In genomic region chr11:99841885-99842284, GRCh38 we compare ENCODE assay signal across 20 cellular contexts.
"Had no signal": no experiment of that assay in that cellular context is flagged by ENCODE, and none has a peak within 500 bp of the region (broad histone marks: within the 10 kb centered on the region; RNA-seq: fewer than 3 reads in every experiment).

No MANE protein-coding gene starts in this region.

- H3K27me3 Mint-ChIP-seq: IgD-negative memory B cell had no signal

- H3K36me3 Mint-ChIP-seq: IgD-negative memory B cell had no signal

- H3K27me3 ChIP-seq: SJSA1 had no signal

- H3K9me3 ChIP-seq: SJSA1 had no signal

- H3K4me3 ChIP-seq: SJSA1, SK-N-MC had no signal

- DNase-seq: KBM-7, MV-4-11, NCI-H1048, NCI-H1105, NCI-H1417, NCI-H1436 treated with DMSO at 0.1 percent for 48 hours, NCI-H1694, NCI-H187 treated with DMSO at 0.1 percent for 48 hours, NCI-H2029 treated with DMSO at 0.1 percent for 48 hours, NCI-H2171 treated with DMSO at 0.1 percent for 48 hours, NCI-H2227 treated with DMSO at 0.1 percent for 48 hours, NCI-H524, NCI-H526 treated with DMSO at 0.1 percent for 48 hours, Right ventricle myocardium superior, RPMI8226, SIG-M5 had no signal

- H3K4me3 Mint-ChIP-seq: IgD-negative memory B cell had no signal

- H3K4me1 ChIP-seq: SJSA1 had no signal

- H3K36me3 ChIP-seq: SJSA1 had no signal

- H3K27ac Mint-ChIP-seq: IgD-negative memory B cell had no signal

- H3K4me1 Mint-ChIP-seq: IgD-negative memory B cell had no signal

- H3K27ac ChIP-seq: HL-60, SJSA1, SK-N-MC had no signal
